In genomic region chr6:5394280-5394679, GRCh38 we compare ENCODE assay signal across 16 cellular contexts.
DNase-seq lines count a peak whose midpoint lies in the region; ATAC-seq, FAIRE-seq and TF ChIP-seq lines count a peak whose summit lies in the region.
"Had no signal": no experiment of that assay in that cellular context is flagged by ENCODE, and none has a peak within 500 bp of the region (broad histone marks: within the 10 kb centered on the region; RNA-seq: fewer than 3 reads in every experiment).

No MANE protein-coding gene starts in this region.

- H2AK5ac ChIP-seq in IMR-90 (ENCODE audit: low read depth, low read length) = no peak overlapping the region

- no peak overlapping the region for H3K14ac ChIP-seq in IMR-90 (replicated peaks; ENCODE audit: low read depth, low read length)

- H4K91ac ChIP-seq in IMR-90 (ENCODE audit: insufficient read depth, low read depth, low read length) = no peak overlapping the region

- no peaks in the 10 kb centered on the region for H3K4me1 ChIP-seq in HepG2 (ENCODE audit: insufficient read depth, low read length)
- no peaks in the 10 kb centered on the region for H3K4me1 ChIP-seq in right lobe of liver
- H3K4me1 ChIP-seq in IMR-90 (ENCODE audit: control insufficient read depth, insufficient read depth, low read length) = no peaks in the 10 kb centered on the region
- H3K4me1 ChIP-seq in K562 (replicated peaks in 1 of 2; ENCODE audit: control insufficient read depth in 2 of 2, insufficient read depth in 2 of 2, low read length in 2 of 2) = no peaks in the 10 kb centered on the region
- H3K4me1 ChIP-seq in tibial artery = no peaks in the 10 kb centered on the region

- CTCF ChIA-PET in HepG2 (lab: Yijun Ruan, JAX; ENCODE audit: low intra/inter-chr PET ratio, low total read pairs) = no interaction called here
- CTCF ChIA-PET in IMR-90 (lab: Yijun Ruan, JAX) = interaction anchor here (0.6 kb wide), 1 partner anchor 9 kb away, joined by 3 read pairs; no protein-coding TSS in a partner anchor
- CTCF ChIA-PET in K562 (lab: Yijun Ruan, JAX; ENCODE audit: low intra/inter-chr PET ratio) = interaction anchor here (1.1 kb wide), 1 partner anchor 178 kb away, joined by 3 read pairs; no protein-coding TSS in a partner anchor

- H3K4me2 ChIP-seq in HepG2 (ENCODE audit: low read depth, low read length) (no peak overlapping the region), IMR-90 (ENCODE audit: low read depth, low read length) (no peak overlapping the region), K562 (ENCODE audit: insufficient read depth, low read length) (no peak overlapping the region)
- H3K4me2 ChIP-seq: BLaER1 treated with 17β-estradiol and CSF1 and Interleukin-3, amounts not matched to agents 10 nM and 100 nM had no signal

- H3K9me3 ChIP-seq in HepG2 (ENCODE audit: low read length) (no peaks in the 10 kb centered on the region), right lobe of liver (no peaks in the 10 kb centered on the region), IMR-90 (ENCODE audit: control insufficient read depth, insufficient read depth, low read length) (no peaks in the 10 kb centered on the region), K562 (replicated peaks; ENCODE audit: control insufficient read depth, insufficient read depth, low read depth, low read length) (no peaks in the 10 kb centered on the region), tibial artery (no peaks in the 10 kb centered on the region)
- H3K9me3 ChIP-seq: BLaER1 treated with 17β-estradiol and CSF1 and Interleukin-3, amounts not matched to agents 10 nM and 100 nM had no signal

- H3K18ac ChIP-seq in IMR-90 (ENCODE audit: low read depth, low read length) = no peak overlapping the region

- H2AFZ ChIP-seq in HepG2 (ENCODE audit: low read length) (no peak overlapping the region), IMR-90 (replicated peaks; ENCODE audit: low read length, poor library complexity) (no peak overlapping the region), K562 (ENCODE audit: low read depth, low read length) (no peak overlapping the region)

- H3K27ac ChIP-seq in HepG2 (ENCODE audit: extremely low read length, insufficient read depth, low read length) (no peak overlapping the region), right lobe of liver (no peak overlapping the region), IMR-90 (ENCODE audit: insufficient read depth, low read length) (no peak overlapping the region), K562 (ENCODE audit: extremely low read depth, low read depth, low read length) (no peak overlapping the region), tibial artery (no peak overlapping the region)
- H3K27ac ChIP-seq: BLaER1 treated with 17β-estradiol and CSF1 and Interleukin-3, amounts not matched to agents 10 nM and 100 nM had no signal

- H4K20me1 ChIP-seq in HepG2 (ENCODE audit: insufficient read depth, low read length) = no peaks in the 10 kb centered on the region
- H4K20me1 ChIP-seq in IMR-90 (ENCODE audit: insufficient read depth, low read length) = no peaks in the 10 kb centered on the region; the same call in 1 of the 2 replicates
- no peaks in the 10 kb centered on the region for H4K20me1 ChIP-seq in K562 (replicated peaks; ENCODE audit: control insufficient read depth, insufficient read depth, low read length)

- H3K4me3 ChIP-seq in HepG2 (replicated peaks in 1 of 3; ENCODE audit: insufficient read depth in 1 of 3, low read depth in 2 of 3, low read length in 3 of 3) (no peak overlapping the region), right lobe of liver (no peak overlapping the region), IMR-90 (ENCODE audit: insufficient read depth, low read depth, low read length) (no peak overlapping the region), K562 (no peak overlapping the region), tibial artery (no peak overlapping the region)
- H3K4me3 ChIP-seq: BLaER1 treated with 17β-estradiol and CSF1 and Interleukin-3, amounts not matched to agents 10 nM and 100 nM had no signal

- POLR2A ChIA-PET in HepG2 (lab: Yijun Ruan, JAX) (no interaction called here), IMR-90 (lab: Charles Lee; ENCODE audit: unreplicated experiment) (no interaction called here), K562 (lab: Yijun Ruan, JAX) (no interaction called here)

- FAIRE-seq in HepG2 (lab: Jason Lieb, UNC) (no peak), K562 (lab: Jason Lieb, UNC) (no peak)
- FAIRE-seq: G401.6, GM12892, GM18507, H1 had no signal

- H2AK9ac ChIP-seq in IMR-90 (replicated peaks; ENCODE audit: low read depth, low read length, poor library complexity) = no peak overlapping the region

- no peak overlapping the region for H3K4ac ChIP-seq in IMR-90 (ENCODE audit: low read depth, low read length)

- no peaks in the 10 kb centered on the region for H3K36me3 ChIP-seq in HepG2 (replicated peaks in 1 of 2; ENCODE audit: control insufficient read depth in 1 of 2, insufficient read depth in 2 of 2, low read length in 2 of 2)
- no peaks in the 10 kb centered on the region for H3K36me3 ChIP-seq in right lobe of liver
- no peaks in the 10 kb centered on the region for H3K36me3 ChIP-seq in IMR-90 (ENCODE audit: control insufficient read depth, insufficient read depth, low read length)
- H3K36me3 ChIP-seq in K562 (ENCODE audit: control insufficient read depth, insufficient read depth, low read length) = no peaks in the 10 kb centered on the region
- no peaks in the 10 kb centered on the region for H3K36me3 ChIP-seq in tibial artery
- H3K36me3 ChIP-seq: BLaER1 treated with 17β-estradiol and CSF1 and Interleukin-3, amounts not matched to agents 10 nM and 100 nM had no signal

- no peak overlapping the region for H4K8ac ChIP-seq in IMR-90 (ENCODE audit: low read depth in 2 of 2, low read length in 2 of 2)

- H2BK20ac ChIP-seq in IMR-90 (ENCODE audit: low read depth, low read length) = no peak overlapping the region

- TF ChIP-seq POLR2A in HepG2 (IDR thresholded peaks at IDR 0.05; ENCODE audit: insufficient read depth in 1 of 2, low read depth in 2 of 2, low read length in 2 of 2) (no peak), right lobe of liver (IDR thresholded peaks at IDR 0.05) (no peak), IMR-90 (IDR thresholded peaks at IDR 0.05; ENCODE audit: low read depth, low read length) (no peak), K562 (conservative IDR thresholded peaks at IDR 0.05) (no peak)

- dilution Hi-C loops in IMR-90 (cut with HindIII; ENCODE audit: low sequenced_read_pairs, unreplicated experiment) = no loop called here

- H2BK120ac ChIP-seq in IMR-90 (ENCODE audit: low read depth, low read length) = no peak overlapping the region

- DNase-seq in HepG2 (ENCODE audit: low spot score) = no peak
- DNase-seq in right lobe of liver = no peak
- DNase-seq in IMR-90 = no peak
- no peak for DNase-seq in K562 (ENCODE audit: extremely low read depth in 1 of 4, low spot score in 3 of 4)
- DNase-seq in tibial artery = no peak
- DNase-seq: Calu3; CD8-positive, alpha-beta T cell; H9; KG1 had no signal

- BruUV-seq in HepG2 (replicated peaks; lab: Mats Ljungman, UMichigan) (no TSS peak), IMR-90 (replicated peaks; lab: Mats Ljungman, UMichigan) (no TSS peak), K562 (replicated peaks; lab: Mats Ljungman, UMichigan) (no TSS peak)

- H3K27me3 ChIP-seq in HepG2 (ENCODE audit: control insufficient read depth in 1 of 2, insufficient read depth in 2 of 2, low read length in 2 of 2) (no peaks in the 10 kb centered on the region), right lobe of liver (no peaks in the 10 kb centered on the region), IMR-90 (ENCODE audit: control insufficient read depth, insufficient read depth, low read length) (no peaks in the 10 kb centered on the region), K562 (ENCODE audit: control insufficient read depth in 2 of 2, insufficient read depth in 2 of 2, low read length in 2 of 2) (no peaks in the 10 kb centered on the region), tibial artery (no peaks in the 10 kb centered on the region)
- H3K27me3 ChIP-seq: BLaER1 treated with 17β-estradiol and CSF1 and Interleukin-3, amounts not matched to agents 10 nM and 100 nM had no signal

- WGBS in HepG2 (ENCODE audit: low lambda C conversion rate) = 89% methylated on average over 4 of the region's 4 CpGs
- 89% methylated on average over 4 of the region's 4 CpGs for WGBS in right lobe of liver (ENCODE audit: insufficient coverage, low coverage, low lambda C conversion rate, missing lambda C conversion rate)
- no CpG with 5 or more reads among the region's 4 CpGs for WGBS in IMR-90 (ENCODE audit: extremely low coverage in 2 of 2, insufficient read length in 1 of 2), 2 experiments
- 52% methylated on average over 4 of the region's 4 CpGs for WGBS in K562 (ENCODE audit: insufficient coverage, low coverage, missing lambda C conversion rate)

- H2BK5ac ChIP-seq in IMR-90 (ENCODE audit: low read depth, low read length, poor library complexity, severe bottlenecking) = no peak overlapping the region

- no peak for TF ChIP-seq EP300 in HepG2 (IDR thresholded peaks at IDR 0.05; ENCODE audit: low read depth in 2 of 2, low read length in 2 of 2)
- no peak for TF ChIP-seq EP300 in HepG2 (CRISPR knock-in tag; IDR thresholded peaks at IDR 0.05; ENCODE audit: borderline replicate concordance)
- TF ChIP-seq EP300 in K562 (IDR thresholded peaks at IDR 0.05; ENCODE audit: low read length) = no peak

- intact Hi-C loops in HepG2 (cut with micrococcal nuclease; ENCODE audit: unreplicated experiment) = no loop called here
- intact Hi-C loops in right lobe of liver (cut with DNase I) = no loop called here
- intact Hi-C loops in IMR-90 (cut with micrococcal nuclease) = no loop called here
- intact Hi-C loops in K562 (cut with micrococcal nuclease) = no loop called here
- intact Hi-C loops in tibial artery (cut with DNase I; ENCODE audit: low total_unique reads) = no loop called here

- H3K9ac ChIP-seq in HepG2 (ENCODE audit: insufficient read depth, low read depth, low read length) (no peak overlapping the region), IMR-90 (ENCODE audit: low read depth, low read length) (no peak overlapping the region), K562 (ENCODE audit: insufficient read depth in 1 of 2, low read depth in 2 of 2, low read length in 2 of 2) (no peak overlapping the region)
- H3K9ac ChIP-seq: BLaER1 treated with 17β-estradiol and CSF1 and Interleukin-3, amounts not matched to agents 10 nM and 100 nM had no signal

- ATAC-seq in HepG2 = no peak
- no peak for ATAC-seq in right lobe of liver
- ATAC-seq in IMR-90 (ENCODE audit: low read depth) = no peak
- no peak for ATAC-seq in K562
- ATAC-seq in HG03571 (IDR thresholded peaks at IDR 0.05; ENCODE audit: unreplicated experiment) = no peak
- no peak for ATAC-seq in GM21619 (IDR thresholded peaks at IDR 0.05; ENCODE audit: unreplicated experiment)
- ATAC-seq: CD8-positive, alpha-beta T cell had no signal

- in situ Hi-C loops in HepG2 (cut with HindIII; ENCODE audit: extremely low pct_ligation_motif_present, low pct_unique_long_range_greater_than_20kb) = no loop called here
- in situ Hi-C loops in IMR-90 (cut with MboI; ENCODE audit: low sequenced_read_pairs) = loop anchor here (5.0 kb wide), 1 partner anchor 252 kb away; no protein-coding TSS in a partner anchor
- in situ Hi-C loops in K562 (cut with MboI) = no loop called here

- H3K23ac ChIP-seq in IMR-90 (ENCODE audit: low read depth, low read length) = no peak overlapping the region

- no peak overlapping the region for H4K5ac ChIP-seq in IMR-90 (ENCODE audit: low read depth, low read length)

- H2BK15ac ChIP-seq in IMR-90 (ENCODE audit: low read depth, low read length) = no peak overlapping the region

- H3K9me1 ChIP-seq in IMR-90 (ENCODE audit: insufficient read depth, low read length) = peaks cover 2% of the 10 kb centered on the region
- no peaks in the 10 kb centered on the region for H3K9me1 ChIP-seq in K562 (ENCODE audit: control insufficient read depth, insufficient read depth, low read length)

- H3K79me1 ChIP-seq in IMR-90 (ENCODE audit: low read depth in 1 of 2, low read length in 2 of 2) = peaks cover 3 to 7% of the 10 kb centered on the region in 2 experiments; a peak in 3 of 4 replicates

- H3K79me2 ChIP-seq in HepG2 (ENCODE audit: insufficient read depth, low read length) (no peaks in the 10 kb centered on the region), K562 (ENCODE audit: control insufficient read depth, insufficient read depth, low read length) (no peaks in the 10 kb centered on the region)

- no peak overlapping the region for H3K56ac ChIP-seq in IMR-90 (ENCODE audit: extremely low read depth, insufficient read depth, low read length)

- TF ChIP-seq RAD21 in HepG2 (CRISPR knock-in tag; IDR thresholded peaks at IDR 0.05) (no peak), IMR-90 (IDR thresholded peaks at IDR 0.05; ENCODE audit: low read length) (no peak), K562 (CRISPR knock-in tag; conservative IDR thresholded peaks at IDR 0.05 in 1 of 2, IDR thresholded peaks at IDR 0.05 in 1 of 2) (no peak)

- TF ChIP-seq CTCF in HepG2 (CRISPR knock-in tag; IDR thresholded peaks at IDR 0.05) = no peak
- TF ChIP-seq CTCF in right lobe of liver (IDR thresholded peaks at IDR 0.05) = no peak
- TF ChIP-seq CTCF in IMR-90 (conservative IDR thresholded peaks at IDR 0.05; ENCODE audit: low read depth, low read length) = no peak
- TF ChIP-seq CTCF in K562 (IDR thresholded peaks at IDR 0.05 in 2 of 3, conservative IDR thresholded peaks at IDR 0.05 in 1 of 3; ENCODE audit: insufficient read depth in 2 of 3, low read depth in 1 of 3, low read length in 3 of 3) = no peak
- no peak for TF ChIP-seq CTCF in tibial artery (IDR thresholded peaks at IDR 0.05)

Comparison
In these comparisons a context has a peak if more than half of its experiments do, and no peak if none do; other contexts are left out.
1. Of the 241 proteins assayed by ChIP-seq in both HepG2 and K562: peak only in HepG2: none; only in K562: CEBPG; in both: CEBPB; in neither: 239.